In genomic region chr15:48394172-48394571, GRCh38 we compare ENCODE assay signal across 1 cellular context.
TF ChIP-seq lines count a peak whose summit lies in the region.

No MANE protein-coding gene starts in this region.

TF ChIP-seq in HepG2, 621 proteins besides CTCF, POLR2A, EP300 and RAD21 (continued from another document):
- TF ChIP-seq, protein P1, sequence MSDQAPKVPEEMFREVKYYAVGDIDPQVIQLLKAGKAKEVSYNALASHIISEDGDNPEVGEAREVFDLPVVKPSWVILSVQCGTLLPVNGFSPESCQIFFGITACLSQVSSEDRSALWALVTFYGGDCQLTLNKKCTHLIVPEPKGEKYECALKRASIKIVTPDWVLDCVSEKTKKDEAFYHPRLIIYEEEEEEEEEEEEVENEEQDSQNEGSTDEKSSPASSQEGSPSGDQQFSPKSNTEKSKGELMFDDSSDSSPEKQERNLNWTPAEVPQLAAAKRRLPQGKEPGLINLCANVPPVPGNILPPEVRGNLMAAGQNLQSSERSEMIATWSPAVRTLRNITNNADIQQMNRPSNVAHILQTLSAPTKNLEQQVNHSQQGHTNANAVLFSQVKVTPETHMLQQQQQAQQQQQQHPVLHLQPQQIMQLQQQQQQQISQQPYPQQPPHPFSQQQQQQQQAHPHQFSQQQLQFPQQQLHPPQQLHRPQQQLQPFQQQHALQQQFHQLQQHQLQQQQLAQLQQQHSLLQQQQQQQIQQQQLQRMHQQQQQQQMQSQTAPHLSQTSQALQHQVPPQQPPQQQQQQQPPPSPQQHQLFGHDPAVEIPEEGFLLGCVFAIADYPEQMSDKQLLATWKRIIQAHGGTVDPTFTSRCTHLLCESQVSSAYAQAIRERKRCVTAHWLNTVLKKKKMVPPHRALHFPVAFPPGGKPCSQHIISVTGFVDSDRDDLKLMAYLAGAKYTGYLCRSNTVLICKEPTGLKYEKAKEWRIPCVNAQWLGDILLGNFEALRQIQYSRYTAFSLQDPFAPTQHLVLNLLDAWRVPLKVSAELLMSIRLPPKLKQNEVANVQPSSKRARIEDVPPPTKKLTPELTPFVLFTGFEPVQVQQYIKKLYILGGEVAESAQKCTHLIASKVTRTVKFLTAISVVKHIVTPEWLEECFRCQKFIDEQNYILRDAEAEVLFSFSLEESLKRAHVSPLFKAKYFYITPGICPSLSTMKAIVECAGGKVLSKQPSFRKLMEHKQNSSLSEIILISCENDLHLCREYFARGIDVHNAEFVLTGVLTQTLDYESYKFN (CRISPR knock-in tag; conservative IDR thresholded peaks at IDR 0.05): no peak
- TF ChIP-seq PAF1 (CRISPR knock-in tag; IDR thresholded peaks at IDR 0.05) (no peak), KDM6A (CRISPR knock-in tag; IDR thresholded peaks at IDR 0.05; ENCODE audit: low read depth) (no peak), ZNF296 (CRISPR knock-in tag; conservative IDR thresholded peaks at IDR 0.05) (no peak), KMT2B (CRISPR knock-in tag; IDR thresholded peaks at IDR 0.05) (no peak)
